Comparison of ENCODE assay signal across 19 cellular contexts in genomic region chrX:9495496-9495895, GRCh38. TPM values are rescaled to one million over a fixed set of nuclear protein-coding genes. Genes with fewer than 3 reads are reported as not detected.
A peak's percentile ranks its signal among the peaks of the same experiment; 100 is the strongest.
DNase-seq lines count a peak whose midpoint lies in the region; ATAC-seq, FAIRE-seq and TF ChIP-seq lines count a peak whose summit lies in the region.
"Had no signal": no experiment of that assay in that cellular context is flagged by ENCODE, and none has a peak within 500 bp of the region (broad histone marks: within the 10 kb centered on the region; RNA-seq: fewer than 3 reads in every experiment).

No MANE protein-coding gene starts in this region.

- H3K14ac ChIP-seq in neuronal stem cell (ENCODE audit: low read length), result no peak overlapping the region

- H3K27ac ChIP-seq in K562 (ENCODE audit: extremely low read depth, low read depth, low read length) (no peak overlapping the region), uterus (peak overlapping the region; percentile 46 to 59), neuronal stem cell (replicated peaks; ENCODE audit: low read length) (no peak overlapping the region)
- H3K27ac ChIP-seq: HL-60 had no signal

- no peak overlapping the region for H3K9ac ChIP-seq in K562 (ENCODE audit: insufficient read depth in 1 of 2, low read depth in 2 of 2, low read length in 2 of 2)
- no peak overlapping the region for H3K9ac ChIP-seq in neuronal stem cell (ENCODE audit: low read depth, low read length, poor library complexity)

- no peak overlapping the region for H2BK12ac ChIP-seq in neuronal stem cell (ENCODE audit: low read length)

- peaks cover 82% of the 10 kb centered on the region for H3K79me2 ChIP-seq in K562 (ENCODE audit: control insufficient read depth, insufficient read depth, low read length)

- in situ Hi-C loops in K562 (cut with MboI), result no loop called here

- H3K4me1 ChIP-seq in K562 (replicated peaks in 1 of 2; ENCODE audit: control insufficient read depth in 2 of 2, insufficient read depth in 2 of 2, low read length in 2 of 2), result peaks cover 10 to 37% of the 10 kb centered on the region in 2 experiments; a peak in 3 of 5 replicates
- no peaks in the 10 kb centered on the region for H3K4me1 ChIP-seq in uterus
- H3K4me1 ChIP-seq in neuronal stem cell (ENCODE audit: control insufficient read depth in 2 of 2, insufficient read depth in 1 of 2, low read depth in 1 of 2, low read length in 2 of 2), result peaks cover 0 to 10% of the 10 kb centered on the region in 2 donors

- WGBS in K562 (ENCODE audit: insufficient coverage, low coverage, missing lambda C conversion rate), result 90% methylated on average over 9 of the region's 10 CpGs
- WGBS in neuronal stem cell (ENCODE audit: extremely low coverage in 2 of 2, insufficient read length in 2 of 2, insufficient replicate concordance in 1 of 2), 2 donors, result no CpG with 5 or more reads among the region's 10 CpGs

- H4K91ac ChIP-seq in neuronal stem cell (ENCODE audit: low read depth, low read length, poor library complexity), result no peak overlapping the region

- H4K20me1 ChIP-seq in K562 (replicated peaks; ENCODE audit: control insufficient read depth, insufficient read depth, low read length), result peaks cover 26% of the 10 kb centered on the region

- 0 out of 3 replicates have a peak, but pooled peaks cover 10% of the 10 kb centered on the region for H3K36me3 ChIP-seq in K562 (ENCODE audit: control insufficient read depth, insufficient read depth, low read length)
- no peaks in the 10 kb centered on the region for H3K36me3 ChIP-seq in uterus
- H3K36me3 ChIP-seq in neuronal stem cell (replicated peaks in 1 of 2; ENCODE audit: control insufficient read depth in 2 of 2, insufficient read depth in 2 of 2, low read length in 2 of 2), result peaks cover 2 to 3% of the 10 kb centered on the region in 2 donors
- H3K36me3 ChIP-seq: BE2C had no signal

- no peak overlapping the region for H3K23ac ChIP-seq in neuronal stem cell (ENCODE audit: low read depth, low read length, poor library complexity)

- no peaks in the 10 kb centered on the region for H3K9me3 ChIP-seq in K562 (replicated peaks; ENCODE audit: control insufficient read depth, insufficient read depth, low read depth, low read length)
- no peaks in the 10 kb centered on the region for H3K9me3 ChIP-seq in uterus
- H3K9me3 ChIP-seq in neuronal stem cell (replicated peaks in 1 of 2; ENCODE audit: control insufficient read depth in 2 of 2, insufficient read depth in 1 of 2, low read depth in 1 of 2, low read length in 2 of 2), result no peaks in the 10 kb centered on the region
- H3K9me3 ChIP-seq: BE2C had no signal

- TF ChIP-seq CTCF in K562 (IDR thresholded peaks at IDR 0.05 in 2 of 3, conservative IDR thresholded peaks at IDR 0.05 in 1 of 3; ENCODE audit: insufficient read depth in 2 of 3, low read depth in 1 of 3, low read length in 3 of 3) (no peak), mesothelial cell of epicardium (IDR thresholded peaks at IDR 0.05; ENCODE audit: unreplicated experiment) (no peak), uterus (IDR thresholded peaks at IDR 0.05) (no peak)

- CTCF ChIA-PET in K562 (lab: Yijun Ruan, JAX; ENCODE audit: low intra/inter-chr PET ratio), result no interaction called here

- H4K8ac ChIP-seq in neuronal stem cell (ENCODE audit: low read depth, low read length), result no peak overlapping the region

- TF ChIP-seq RAD21 in K562 (CRISPR knock-in tag; conservative IDR thresholded peaks at IDR 0.05 in 1 of 2, IDR thresholded peaks at IDR 0.05 in 1 of 2), result no peak

- intact Hi-C loops in K562 (cut with micrococcal nuclease), result no loop called here
- intact Hi-C loops in uterus (cut with DNase I; ENCODE audit: low total_unique reads), result no loop called here

- FAIRE-seq in K562 (lab: Jason Lieb, UNC), result peak; percentile 67
- FAIRE-seq: A204.1, H54 had no signal

- H3K27me3 ChIP-seq in K562 (ENCODE audit: control insufficient read depth in 2 of 2, insufficient read depth in 2 of 2, low read length in 2 of 2), result no peaks in the 10 kb centered on the region
- no peaks in the 10 kb centered on the region for H3K27me3 ChIP-seq in uterus
- H3K27me3 ChIP-seq in neuronal stem cell (ENCODE audit: control insufficient read depth in 3 of 3, insufficient read depth in 3 of 3, low read depth in 1 of 3, low read length in 3 of 3), result no peaks in the 10 kb centered on the region
- H3K27me3 ChIP-seq: BE2C had no signal

- H2AFZ ChIP-seq in K562 (ENCODE audit: low read depth, low read length), result no peak overlapping the region
- no peak overlapping the region for H2AFZ ChIP-seq in neuronal stem cell (ENCODE audit: low read length)

- POLR2A ChIA-PET in K562 (lab: Yijun Ruan, JAX), result no interaction called here

- peaks cover 38% of the 10 kb centered on the region for H3K4me1 Mint-ChIP-seq in mesothelial cell of epicardium

- H2BK15ac ChIP-seq in neuronal stem cell (ENCODE audit: low read length), result no peak overlapping the region

- peak overlapping the region; percentile 85 for H3K27ac Mint-ChIP-seq in mesothelial cell of epicardium
- H3K27ac Mint-ChIP-seq: CD8-positive, alpha-beta memory T cell had no signal

- H2AK5ac ChIP-seq in neuronal stem cell (ENCODE audit: low read depth, low read length), result no peak overlapping the region

- TF ChIP-seq EP300 in K562 (IDR thresholded peaks at IDR 0.05; ENCODE audit: low read length), result no peak

- no peaks in the 10 kb centered on the region for H3K27me3 Mint-ChIP-seq in mesothelial cell of epicardium (ENCODE audit: low read depth)
- H3K27me3 Mint-ChIP-seq: CD4-positive, CD25-positive, alpha-beta regulatory T cell had no signal

- TF ChIP-seq POLR2A in K562 (conservative IDR thresholded peaks at IDR 0.05) (no peak), uterus (IDR thresholded peaks at IDR 0.05) (no peak)

- H3K9me3 Mint-ChIP-seq in mesothelial cell of epicardium, result peaks cover 13% of the 10 kb centered on the region
- H3K9me3 Mint-ChIP-seq: CD4-positive, CD25-positive, alpha-beta regulatory T cell; CD8-positive, alpha-beta memory T cell had no signal

- peaks cover 1% of the 10 kb centered on the region for H3K79me1 ChIP-seq in neuronal stem cell (ENCODE audit: low read depth, low read length)

- H3K4me3 ChIP-seq in K562, result no peak overlapping the region
- H3K4me3 ChIP-seq in uterus, result no peak overlapping the region
- H3K4me3 ChIP-seq in neuronal stem cell (ENCODE audit: low read length in 2 of 2), result no peak overlapping the region

- H3K4ac ChIP-seq in neuronal stem cell (ENCODE audit: low read length), result no peak overlapping the region

- ATAC-seq in K562, result no peak
- ATAC-seq in GM18520 (IDR thresholded peaks at IDR 0.05; ENCODE audit: unreplicated experiment), result no peak

- no peak overlapping the region for H2BK5ac ChIP-seq in neuronal stem cell (ENCODE audit: low read length)

- H3K18ac ChIP-seq in neuronal stem cell (ENCODE audit: low read length), result no peak overlapping the region

- no peak for DNase-seq in K562 (ENCODE audit: extremely low read depth in 1 of 4, low spot score in 3 of 4)
- DNase-seq in mesothelial cell of epicardium (ENCODE audit: low spot score in 2 of 2, unreplicated experiment in 2 of 2), result no peak
- DNase-seq in uterus, result no peak
- DNase-seq in neuronal stem cell (ENCODE audit: low spot score), result no peak
- DNase-seq in SW480 (ENCODE audit: low spot score), result no peak
- DNase-seq: ACHN; C1 segment of cervical spinal cord; CD4-positive, CD25-positive, alpha-beta regulatory T cell; CD8-positive, alpha-beta memory T cell; COR-L47; DMS 273 treated with DMSO at 0.1 percent for 48 hours; DMS79; GDM1; HCEC 1CT had no signal

- peaks cover 2% of the 10 kb centered on the region for H3K9me1 ChIP-seq in K562 (ENCODE audit: control insufficient read depth, insufficient read depth, low read length)

- H3K4me3 Mint-ChIP-seq in mesothelial cell of epicardium, result no peak overlapping the region
- H3K4me3 Mint-ChIP-seq: CD4-positive, CD25-positive, alpha-beta regulatory T cell; CD8-positive, alpha-beta memory T cell had no signal

- BruUV-seq in K562 (replicated peaks; lab: Mats Ljungman, UMichigan), result no TSS peak

- H2BK120ac ChIP-seq in neuronal stem cell (ENCODE audit: low read depth, low read length), result no peak overlapping the region

- H3K36me3 Mint-ChIP-seq in mesothelial cell of epicardium, result peaks cover 6% of the 10 kb centered on the region

- no peak overlapping the region for H3K4me2 ChIP-seq in K562 (ENCODE audit: insufficient read depth, low read length)
- H3K4me2 ChIP-seq in neuronal stem cell (ENCODE audit: insufficient read depth, low read length, poor library complexity, severe bottlenecking), result no peak overlapping the region

RNA-seq across cellular contexts. Expression of gene TBL1X, which starts 30.6 kb away (rescaled TPM):
- total RNA-seq in K562 (2011; cell fraction: chromatin; rRNA removed; ENCODE audit: low replicate concordance), result 45.9 and 50.3 TPM in 2 replicates
- 27.7 and 32.2 TPM in 2 replicates for total RNA-seq in K562 (2011; cell fraction: nucleolus; rRNA removed)
- 36.4 and 47.0 TPM in 2 replicates for total RNA-seq in K562 (2011; cell fraction: nucleoplasm; rRNA removed)
- 21.5 and 27.3 TPM in 2 replicates for total RNA-seq in K562 (2014; rRNA removed)
- total RNA-seq in K562 (2014; rRNA removed; fragmentation: Illumina TruSeq; extraction: Trizol), result 13.4 and 14.0 TPM in 2 replicates
- total RNA-seq in K562 (2015; rRNA removed; fragmentation: Illumina TruSeq; extraction: Trizol), result 11.4 and 11.7 TPM in 2 replicates
- total RNA-seq in K562 (2021), result 44.5 and 49.6 TPM in 2 replicates
- polyA plus RNA-seq in K562 (2011; rRNA removed), result 11.5 and 19.7 TPM in 2 replicates
- polyA plus RNA-seq in K562 (2011; cell fraction: cytosol; rRNA removed), result 19.6 and 19.7 TPM in 2 replicates
- polyA plus RNA-seq in K562 (2011; cell fraction: nucleus; rRNA removed), result 16.1 and 18.9 TPM in 2 replicates
- 23.6 and 26.9 TPM in 2 replicates for polyA plus RNA-seq in K562 (2012)
- polyA plus RNA-seq in K562 (2014; fragmentation: Illumina TruSeq; extraction: Trizol), result 30.9 and 33.5 TPM in 2 replicates
- 1 to 10 TPM; 6.0 to 6.8 TPM for polyA plus RNA-seq in K562 (2014; fragmentation: Nextera tagmentation; extraction: Ambion mirVana)
- 18.7 and 22.8 TPM in 2 replicates for polyA plus RNA-seq in K562 (2014; rRNA removed)
- polyA minus RNA-seq in K562 (2011; rRNA and poly(A)+ RNA removed), result 25.3 and 37.1 TPM in 2 replicates
- polyA minus RNA-seq in K562 (2011; cell fraction: cytosol; rRNA and poly(A)+ RNA removed), result 23.1 and 24.5 TPM in 2 replicates
- 27.7 and 31.2 TPM in 2 replicates for polyA minus RNA-seq in K562 (2011; cell fraction: nucleus; rRNA and poly(A)+ RNA removed)
- total RNA-seq in mesothelial cell of epicardium, result 32.5 to 34.5 TPM (median 32.7 TPM) in 3 replicates
- 100 to 1,000 TPM in 1 of 4 donors, 10 to 100 TPM in 3; 15.4 to 121 (median 47.7) TPM for total RNA-seq in uterus
- polyA plus RNA-seq in neuronal stem cell (2013, experiment 1 of 2), result 47.0 TPM
- 46.6 TPM for polyA plus RNA-seq in neuronal stem cell (2013, experiment 2 of 2)

Comparison
In these comparisons a context has a peak if more than half of its experiments do, and no peak if none do; other contexts are left out.
1. H3K27ac ChIP-seq: peak in uterus (2 of 2); none in K562 (single experiment) and neuronal stem cell (single experiment).